In the genomic region with DNA sequence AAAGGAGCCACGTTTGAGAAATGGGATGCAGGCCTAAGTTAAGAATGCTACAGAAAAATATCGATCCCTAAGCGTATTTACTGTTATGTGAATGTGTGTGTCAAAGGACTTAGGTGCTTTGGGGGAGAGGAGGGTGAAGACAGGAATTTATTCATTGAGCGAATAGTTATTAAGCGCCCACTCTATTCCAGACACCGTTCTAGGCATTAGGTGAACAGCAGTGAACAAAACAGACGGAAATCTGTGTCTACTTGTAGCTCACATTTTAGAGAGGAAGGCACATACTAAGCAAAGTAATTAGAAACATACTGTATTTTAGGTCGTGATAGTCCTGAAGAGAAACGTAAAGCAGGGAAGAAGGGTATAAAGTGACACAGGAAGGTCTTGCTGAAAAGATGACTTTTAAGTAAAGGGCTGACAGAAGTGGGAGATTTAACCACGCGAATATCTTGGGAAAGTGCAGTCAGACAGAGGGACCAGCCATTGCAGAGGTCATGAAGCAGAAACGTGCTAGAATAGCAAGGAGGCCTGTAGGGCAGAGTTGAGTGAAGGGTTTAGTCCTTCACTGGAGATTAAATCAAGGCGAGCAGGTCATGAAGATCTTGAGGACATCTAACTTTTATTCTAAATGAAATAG, we compare ENCODE assay signal across 9 cellular contexts. TPM values are rescaled to one million over a fixed set of nuclear protein-coding genes. Genes with fewer than 3 reads are reported as not detected.
DNase-seq lines count a peak whose midpoint lies in the region; ATAC-seq lines count a peak whose summit lies in the region.
"Had no signal": no experiment of that assay in that cellular context is flagged by ENCODE, and none has a peak within 500 bp of the region (broad histone marks: within the 10 kb centered on the region; RNA-seq: fewer than 3 reads in every experiment).

No MANE protein-coding gene starts in this region.

- no peaks in the 10 kb centered on the region for H3K27me3 Mint-ChIP-seq in naive thymus-derived CD4-positive, alpha-beta T cell

- H3K36me3 Mint-ChIP-seq in naive thymus-derived CD4-positive, alpha-beta T cell = peaks cover 0 to 24% (median 20%) of the 10 kb centered on the region in 5 donors

- no peak for DNase-seq in caudate nucleus (lab: John Stamatoyannopoulos, UW)
- DNase-seq in naive thymus-derived CD4-positive, alpha-beta T cell = peak in 1 of 9 donors; percentile 8
- no peak for DNase-seq in NCI-H187 (lab: John Stamatoyannopoulos, UW)
- DNase-seq in AG20443 (ENCODE audit: low spot score) = no peak
- no peak for DNase-seq in T-helper 9 cell
- DNase-seq in stimulated activated CD4-positive, alpha-beta T cell treated with anti-CD3 and anti-CD28 coated beads, Interleukin-4, amount 100 ng/mL, for 4 hours = no peak

- intact Hi-C loops in naive thymus-derived CD4-positive, alpha-beta T cell (cut with micrococcal nuclease) = loop anchor here (1.0 to 10.0 kb wide), 9 partner anchors 12 to 1670 kb away; a partner anchor contains a TSS

- H3K9me3 Mint-ChIP-seq in naive thymus-derived CD4-positive, alpha-beta T cell = no peaks in the 10 kb centered on the region
- H3K9me3 Mint-ChIP-seq: T-helper 1 cell treated with Interleukin-12 subunit alpha and Interleukin-12 subunit beta and Interleukin-4 antibody, amounts not matched to agents 30 μg/mL and 1 μg/mL, for 36 hours had no signal

- CTCF ChIA-PET in naive thymus-derived CD4-positive, alpha-beta T cell (lab: Charles Lee) = no interaction called here

- peak; percentile 7 for ATAC-seq in GM19035 (IDR thresholded peaks at IDR 0.05; ENCODE audit: unreplicated experiment)
- ATAC-seq in HG03571 (IDR thresholded peaks at IDR 0.05; ENCODE audit: unreplicated experiment) = peak; percentile 1
- no peak for ATAC-seq in naive thymus-derived CD4-positive, alpha-beta T cell

- peaks cover 22 to 24% of the 10 kb centered on the region in 2 donors for H3K4me1 ChIP-seq in naive thymus-derived CD4-positive, alpha-beta T cell (ENCODE audit: control insufficient read depth in 2 of 2, insufficient read depth in 2 of 2, low read length in 2 of 2)

- H3K36me3 ChIP-seq in naive thymus-derived CD4-positive, alpha-beta T cell (ENCODE audit: control insufficient read depth in 2 of 3, insufficient read depth in 3 of 3, low read length in 3 of 3) = peaks cover 0 to 4% (median 0%) of the 10 kb centered on the region in 3 experiments

- POLR2A ChIA-PET in naive thymus-derived CD4-positive, alpha-beta T cell (lab: Charles Lee) = interaction anchor here (1.8 to 2.0 kb wide), 2 partner anchors 609 to 1403 kb away, joined by 4 to 6 read pairs; a partner anchor contains a TSS

- H3K27ac ChIP-seq in caudate nucleus (ENCODE audit: low read depth, low read length) = peak overlapping the region; percentile 97
- H3K27ac ChIP-seq in naive thymus-derived CD4-positive, alpha-beta T cell (ENCODE audit: low read depth, low read length) = peak overlapping the region; percentile 90

- peak overlapping the region; percentile 95 for H3K4me3 ChIP-seq in naive thymus-derived CD4-positive, alpha-beta T cell (ENCODE audit: low read length)

- H3K4me1 Mint-ChIP-seq in naive thymus-derived CD4-positive, alpha-beta T cell = peaks cover 25 to 52% (median 44%) of the 10 kb centered on the region in 7 donors

- no peak overlapping the region for H3K27ac Mint-ChIP-seq in naive thymus-derived CD4-positive, alpha-beta T cell
- H3K27ac Mint-ChIP-seq: T-helper 1 cell treated with Interleukin-12 subunit alpha and Interleukin-12 subunit beta and Interleukin-4 antibody, amounts not matched to agents 30 μg/mL and 1 μg/mL, for 36 hours had no signal

- H3K9me3 ChIP-seq in naive thymus-derived CD4-positive, alpha-beta T cell (ENCODE audit: control insufficient read depth in 2 of 3, low read length in 3 of 3) = no peaks in the 10 kb centered on the region

- no peak overlapping the region for H3K4me3 Mint-ChIP-seq in naive thymus-derived CD4-positive, alpha-beta T cell
- H3K4me3 Mint-ChIP-seq: T-helper 1 cell treated with Interleukin-12 subunit alpha and Interleukin-12 subunit beta and Interleukin-4 antibody, amounts not matched to agents 30 μg/mL and 1 μg/mL, for 36 hours had no signal

- no peaks in the 10 kb centered on the region for H3K27me3 ChIP-seq in naive thymus-derived CD4-positive, alpha-beta T cell (ENCODE audit: control insufficient read depth in 2 of 2, insufficient read depth in 2 of 2, low read length in 2 of 2)

RNA-seq across cellular contexts. Expression of a gene that starts 0.5 kb away (rescaled TPM):
- total RNA-seq in naive thymus-derived CD4-positive, alpha-beta T cell = 10 to 100 TPM; 44.2 to 59.2 (median 56.8) TPM
- 10 to 100 TPM; 59.0 to 79.0 TPM for polyA plus RNA-seq in naive thymus-derived CD4-positive, alpha-beta T cell

RNA-seq across cellular contexts. Expression of a gene that starts 0.9 kb away (rescaled TPM):
- total RNA-seq in naive thymus-derived CD4-positive, alpha-beta T cell = 10 to 100 TPM; 41.3 to 70.7 (median 60.7) TPM
- polyA plus RNA-seq in naive thymus-derived CD4-positive, alpha-beta T cell = 10 to 100 TPM; 29.5 to 33.0 TPM

RNA-seq across cellular contexts. Expression of a gene that starts 51.7 kb away (rescaled TPM):
- total RNA-seq in naive thymus-derived CD4-positive, alpha-beta T cell = not detected
- not detected for polyA plus RNA-seq in naive thymus-derived CD4-positive, alpha-beta T cell
